In genomic region chr2:239151201-239152131, GRCh38 we compare ENCODE assay signal across 11 cellular contexts.
DNase-seq lines count a peak whose midpoint lies in the region; ATAC-seq and TF ChIP-seq lines count a peak whose summit lies in the region.
"Had no signal": no experiment of that assay in that cellular context is flagged by ENCODE, and none has a peak within 500 bp of the region (broad histone marks: within the 10 kb centered on the region; RNA-seq: fewer than 3 reads in every experiment).

No MANE protein-coding gene starts in this region.

- TF ChIP-seq POLR2A in ovary (IDR thresholded peaks at IDR 0.05): no peak

- WGBS in ovary, 3 donors: 79 to 90% (median 86%) methylated on average over 16 of the region's 16 CpGs

- H3K27me3 ChIP-seq in RWPE2 (ENCODE audit: insufficient read depth, poor library complexity, severe bottlenecking) (no peaks in the 10 kb centered on the region), ovary (no peaks in the 10 kb centered on the region), BE2C (no peaks in the 10 kb centered on the region)

- no peak for TF ChIP-seq CTCF in RWPE2 (IDR thresholded peaks at IDR 0.05; ENCODE audit: poor library complexity, severe bottlenecking)
- TF ChIP-seq CTCF in ovary (IDR thresholded peaks at IDR 0.05): no peak
- no peak for TF ChIP-seq CTCF in BE2C (IDR thresholded peaks at IDR 0.05; ENCODE audit: low read depth, low read length)

- intact Hi-C loops in head of caudate nucleus (cut with DNase I) (no loop called here), ovary (cut with DNase I) (no loop called here)

- H3K9me3 ChIP-seq in RWPE2 (ENCODE audit: severe bottlenecking) (no peaks in the 10 kb centered on the region), ovary (no peaks in the 10 kb centered on the region), BE2C (no peaks in the 10 kb centered on the region)

- TF ChIP-seq EP300 in ovary (IDR thresholded peaks at IDR 0.05): no peak

- H3K4me1 ChIP-seq in RWPE2 (ENCODE audit: insufficient read depth, poor library complexity, severe bottlenecking): no peaks in the 10 kb centered on the region
- no peaks in the 10 kb centered on the region for H3K4me1 ChIP-seq in ovary (ENCODE audit: insufficient read depth)
- no peaks in the 10 kb centered on the region for H3K4me1 ChIP-seq in BE2C

- H3K27ac ChIP-seq in RWPE2 (ENCODE audit: poor library complexity, severe bottlenecking) (no peak overlapping the region), ovary (no peak overlapping the region)

- no peak overlapping the region for H3K4me3 ChIP-seq in RWPE2 (ENCODE audit: severe bottlenecking)
- no peak overlapping the region for H3K4me3 ChIP-seq in ovary
- H3K4me3 ChIP-seq in BE2C (ENCODE audit: low read depth, low read length): no peak overlapping the region

- no peak for ATAC-seq in RWPE2 (ENCODE audit: low read depth)
- ATAC-seq in stimulated activated naive CD8-positive, alpha-beta T cell treated with anti-CD3 and anti-CD28 coated beads, Interleukin-15, Interleukin-2, amounts not matched to agents 100 U/mL and 50 U/mL, for 24 hours: no peak

- DNase-seq in Ammon's horn (ENCODE audit: low spot score): peak; percentile 67
- DNase-seq in RWPE2 (ENCODE audit: low spot score): peak; percentile 37
- DNase-seq in head of caudate nucleus: peak in 24 of 42 donors; percentile 10 to 70 (median 30)
- DNase-seq in ovary: peak in 3 of 5 donors; percentile 6 to 19 (median 9)
- no peak for DNase-seq in stimulated activated naive CD8-positive, alpha-beta T cell treated with anti-CD3 and anti-CD28 coated beads, Interleukin-15, Interleukin-2, amounts not matched to agents 100 U/mL and 50 U/mL, for 24 hours
- no peak for DNase-seq in NCI-H82 treated with DMSO at 0.1 percent for 48 hours (lab: John Stamatoyannopoulos, UW; ENCODE audit: unreplicated experiment)
- no peak for DNase-seq in ecto neural progenitor cell (ENCODE audit: low spot score)
- no peak for DNase-seq in BE2C
- DNase-seq: HCEC 1CT; NCI-H1092; stimulated activated CD4-positive, alpha-beta T cell treated with anti-CD3 and anti-CD28 coated beads, Interleukin-15, amount 100 ng/mL, for 24 hours had no signal

- H3K36me3 ChIP-seq in RWPE2 (ENCODE audit: low read depth): no peaks in the 10 kb centered on the region
- H3K36me3 ChIP-seq in ovary: no peaks in the 10 kb centered on the region
- H3K36me3 ChIP-seq in BE2C: peaks cover 28% of the 10 kb centered on the region

Comparison
In these comparisons a context has a peak if more than half of its experiments do, and no peak if none do; other contexts are left out.
1. DNase-seq: peak in Ammon's horn (single experiment), RWPE2 (single experiment), head of caudate nucleus (24 of 42) and ovary (3 of 5); none in stimulated activated naive CD8-positive, alpha-beta T cell treated with anti-CD3 and anti-CD28 coated beads, Interleukin-15, Interleukin-2, amounts not matched to agents 100 U/mL and 50 U/mL, for 24 hours (single experiment), NCI-H82 treated with DMSO at 0.1 percent for 48 hours (single experiment), ecto neural progenitor cell (single experiment) and BE2C (single experiment).